22 cellular contexts compared by ENCODE assay signal in the genomic region with DNA sequence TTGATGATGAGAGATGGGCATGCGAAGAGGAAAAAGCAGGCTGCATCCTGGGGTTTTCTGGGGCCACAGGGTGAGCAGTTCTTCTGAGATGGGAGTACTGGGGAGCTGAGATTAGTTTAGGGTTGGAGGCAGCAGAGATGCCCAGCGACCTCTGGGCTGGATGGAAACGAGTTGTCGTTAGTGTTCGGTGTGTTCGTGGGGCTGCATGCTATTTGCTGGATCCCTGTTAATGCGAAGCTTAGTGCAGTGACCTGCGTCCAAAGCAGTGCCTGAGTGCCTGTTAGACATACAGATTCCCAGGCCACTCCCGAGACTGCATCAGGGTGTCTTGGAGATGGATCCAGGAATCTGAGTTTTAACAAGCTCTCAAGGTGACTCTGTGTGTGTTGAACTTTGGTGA.
DNase-seq lines count a peak whose midpoint lies in the region; ATAC-seq and TF ChIP-seq lines count a peak whose summit lies in the region.
"Had no signal": no experiment of that assay in that cellular context is flagged by ENCODE, and none has a peak within 500 bp of the region (broad histone marks: within the 10 kb centered on the region; RNA-seq: fewer than 3 reads in every experiment).

No MANE protein-coding gene starts in this region.

- no peaks in the 10 kb centered on the region for H3K79me2 ChIP-seq in neural progenitor cell (ENCODE audit: low read depth)

- H3K27ac Mint-ChIP-seq in neural progenitor cell, result peak overlapping the region; percentile 14
- no peak overlapping the region for H3K27ac Mint-ChIP-seq in effector memory CD8-positive, alpha-beta T cell
- H3K27ac Mint-ChIP-seq: B cell, CD14-positive monocyte, GM23338 had no signal

- no peak overlapping the region for H3K9ac ChIP-seq in neural progenitor cell

- H3K27ac ChIP-seq in coronary artery (no peak overlapping the region), neural progenitor cell (no peak overlapping the region), upper lobe of right lung (no peak overlapping the region)
- H3K27ac ChIP-seq: SJCRH30 had no signal

- no peak for TF ChIP-seq CTCF in coronary artery (IDR thresholded peaks at IDR 0.05)
- TF ChIP-seq CTCF in neural progenitor cell (IDR thresholded peaks at IDR 0.05), result no peak
- no peak for TF ChIP-seq CTCF in upper lobe of right lung (IDR thresholded peaks at IDR 0.05)

- H2AFZ ChIP-seq in neural progenitor cell (replicated peaks), result no peak overlapping the region
- H2AFZ ChIP-seq: GM23338 had no signal

- H3K27me3 ChIP-seq in neural progenitor cell (no peaks in the 10 kb centered on the region), upper lobe of right lung (no peaks in the 10 kb centered on the region)
- H3K27me3 ChIP-seq: SJCRH30 had no signal

- H4K20me1 ChIP-seq in neural progenitor cell (ENCODE audit: low read depth), result no peaks in the 10 kb centered on the region

- peaks cover 9% of the 10 kb centered on the region for H3K27me3 Mint-ChIP-seq in neural progenitor cell (ENCODE audit: insufficient read depth, low read depth)
- peaks cover 57 to 71% of the 10 kb centered on the region in 2 donors for H3K27me3 Mint-ChIP-seq in effector memory CD8-positive, alpha-beta T cell

- H3K9me3 Mint-ChIP-seq in neural progenitor cell, result peaks cover 6% of the 10 kb centered on the region
- no peaks in the 10 kb centered on the region for H3K9me3 Mint-ChIP-seq in effector memory CD8-positive, alpha-beta T cell

- H3F3A ChIP-seq in neural progenitor cell (ENCODE audit: low read depth), result no peaks in the 10 kb centered on the region

- H3K36me3 ChIP-seq in neural progenitor cell (no peaks in the 10 kb centered on the region), upper lobe of right lung (no peaks in the 10 kb centered on the region)
- H3K36me3 ChIP-seq: SJCRH30 had no signal

- no peak for ATAC-seq in upper lobe of right lung
- no peak for ATAC-seq in effector memory CD8-positive, alpha-beta T cell (replicated peaks)
- ATAC-seq: GM23338, Panc1 had no signal

- intact Hi-C loops in upper lobe of right lung (cut with DNase I), result no loop called here

- H3K36me3 Mint-ChIP-seq in neural progenitor cell, result no peaks in the 10 kb centered on the region
- H3K36me3 Mint-ChIP-seq in effector memory CD8-positive, alpha-beta T cell (ENCODE audit: insufficient read depth), result no peaks in the 10 kb centered on the region
- H3K36me3 Mint-ChIP-seq: CD14-positive monocyte, IgD-negative memory B cell had no signal

- DNase-seq in activated CD8-positive, alpha-beta memory T cell treated with anti-CD3 and anti-CD28 coated beads, Interleukin-2, amount 50 U/mL, for 48 hours, result peak; percentile 15
- DNase-seq in activated CD8-positive, alpha-beta memory T cell treated with anti-CD3 and anti-CD28 coated beads, Interleukin-2, amount 50 U/mL, for 4 hours, result no peak
- peak; percentile 50 for DNase-seq in coronary artery (ENCODE audit: low spot score)
- no peak for DNase-seq in neural progenitor cell (ENCODE audit: low spot score)
- peak; percentile 8 for DNase-seq in upper lobe of right lung
- no peak for DNase-seq in NCI-H1048 (lab: John Stamatoyannopoulos, UW)
- DNase-seq in effector memory CD8-positive, alpha-beta T cell, result no peak
- DNase-seq: GDM1; HCEC 1CT; NCI-H1105 treated with DMSO at 0.1 percent for 48 hours; NCI-H2081; NCI-H2171; NCI-H345; NCI-H524; NCI-H774; NK-92 treated with Interleukin-12 subunit alpha and Interleukin-12 subunit beta, amount 100 ng/mL, for 24 hours; SJCRH30 had no signal

- no peak overlapping the region for H3K4me2 ChIP-seq in neural progenitor cell
- H3K4me2 ChIP-seq: GM23338 had no signal

- H3K9me3 ChIP-seq in neural progenitor cell (ENCODE audit: low read depth), result no peaks in the 10 kb centered on the region
- no peaks in the 10 kb centered on the region for H3K9me3 ChIP-seq in upper lobe of right lung
- H3K9me3 ChIP-seq: SJCRH30 had no signal

- peaks cover 3% of the 10 kb centered on the region for H3K4me1 Mint-ChIP-seq in neural progenitor cell
- H3K4me1 Mint-ChIP-seq in effector memory CD8-positive, alpha-beta T cell (ENCODE audit: low read depth in 2 of 2), result no peaks in the 10 kb centered on the region
- H3K4me1 Mint-ChIP-seq: B cell, CD14-positive monocyte, IgD-negative memory B cell had no signal

- H3K4me3 Mint-ChIP-seq in neural progenitor cell, result no peak overlapping the region
- H3K4me3 Mint-ChIP-seq in effector memory CD8-positive, alpha-beta T cell, result no peak overlapping the region
- H3K4me3 Mint-ChIP-seq: B cell, CD14-positive monocyte, GM23338, IgD-negative memory B cell had no signal

- H3K4me1 ChIP-seq in neural progenitor cell (no peaks in the 10 kb centered on the region), upper lobe of right lung (no peaks in the 10 kb centered on the region)
- H3K4me1 ChIP-seq: SJCRH30 had no signal

- H3K4me3 ChIP-seq in coronary artery, result no peak overlapping the region
- no peak overlapping the region for H3K4me3 ChIP-seq in neural progenitor cell
- H3K4me3 ChIP-seq in upper lobe of right lung, result no peak overlapping the region
- H3K4me3 ChIP-seq: GM23338, SJCRH30 had no signal

Comparison
In these comparisons a context has a peak if more than half of its experiments do, and no peak if none do; other contexts are left out.
1. DNase-seq: peak in activated CD8-positive, alpha-beta memory T cell treated with anti-CD3 and anti-CD28 coated beads, Interleukin-2, amount 50 U/mL, for 48 hours (single experiment), coronary artery (single experiment) and upper lobe of right lung (single experiment); none in activated CD8-positive, alpha-beta memory T cell treated with anti-CD3 and anti-CD28 coated beads, Interleukin-2, amount 50 U/mL, for 4 hours (single experiment), neural progenitor cell (single experiment), NCI-H1048 (single experiment) and effector memory CD8-positive, alpha-beta T cell (0 of 3).